1 cellular context compared by ENCODE assay signal in the genomic region with DNA sequence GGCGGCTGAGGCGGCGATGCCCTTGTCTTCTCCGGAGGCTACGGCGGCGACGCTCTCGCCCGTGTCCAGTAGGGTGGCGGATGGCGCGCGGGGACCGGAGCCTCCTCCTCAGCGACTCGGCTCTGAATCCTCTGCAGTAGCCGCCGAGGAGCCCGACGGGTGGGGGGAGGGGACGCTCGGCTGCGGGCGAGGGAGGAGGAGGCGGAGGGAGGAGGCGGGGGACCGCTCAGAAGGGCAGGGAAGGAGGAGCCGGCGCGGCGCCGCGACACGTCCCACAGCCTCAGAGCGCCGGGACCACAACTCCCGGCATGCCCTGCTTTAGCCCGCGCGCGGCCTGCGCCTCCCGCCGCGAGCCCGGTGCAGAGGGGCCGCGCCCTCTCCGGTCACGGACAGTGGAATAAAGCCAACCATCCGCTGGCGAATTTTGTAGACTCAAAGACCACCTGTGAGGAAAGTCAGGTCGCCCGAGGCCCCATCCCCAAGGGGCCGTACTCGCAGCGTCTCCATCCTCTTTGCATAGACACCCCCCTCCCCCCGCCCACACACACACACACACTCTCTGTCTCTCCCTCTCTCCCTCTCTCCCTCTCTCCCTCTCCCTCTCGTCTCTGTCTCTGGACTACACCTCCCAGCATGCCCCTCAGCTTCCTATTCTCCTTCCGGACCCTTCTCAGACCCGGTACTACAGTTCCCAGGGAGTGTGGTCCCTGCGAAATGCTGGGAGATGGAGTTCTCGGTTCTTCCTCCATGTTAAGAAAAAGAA.
TF ChIP-seq lines count a peak whose summit lies in the region.

FAM168A (minus strand) TSS at position 157 of the 763 bp plus-strand sequence. CDS start 129,638 bp downstream, outside the sequence.

TF ChIP-seq in HepG2, 621 proteins besides CTCF, POLR2A, EP300 and RAD21 (continued from another document and continues in another):
- TF ChIP-seq, protein P1, sequence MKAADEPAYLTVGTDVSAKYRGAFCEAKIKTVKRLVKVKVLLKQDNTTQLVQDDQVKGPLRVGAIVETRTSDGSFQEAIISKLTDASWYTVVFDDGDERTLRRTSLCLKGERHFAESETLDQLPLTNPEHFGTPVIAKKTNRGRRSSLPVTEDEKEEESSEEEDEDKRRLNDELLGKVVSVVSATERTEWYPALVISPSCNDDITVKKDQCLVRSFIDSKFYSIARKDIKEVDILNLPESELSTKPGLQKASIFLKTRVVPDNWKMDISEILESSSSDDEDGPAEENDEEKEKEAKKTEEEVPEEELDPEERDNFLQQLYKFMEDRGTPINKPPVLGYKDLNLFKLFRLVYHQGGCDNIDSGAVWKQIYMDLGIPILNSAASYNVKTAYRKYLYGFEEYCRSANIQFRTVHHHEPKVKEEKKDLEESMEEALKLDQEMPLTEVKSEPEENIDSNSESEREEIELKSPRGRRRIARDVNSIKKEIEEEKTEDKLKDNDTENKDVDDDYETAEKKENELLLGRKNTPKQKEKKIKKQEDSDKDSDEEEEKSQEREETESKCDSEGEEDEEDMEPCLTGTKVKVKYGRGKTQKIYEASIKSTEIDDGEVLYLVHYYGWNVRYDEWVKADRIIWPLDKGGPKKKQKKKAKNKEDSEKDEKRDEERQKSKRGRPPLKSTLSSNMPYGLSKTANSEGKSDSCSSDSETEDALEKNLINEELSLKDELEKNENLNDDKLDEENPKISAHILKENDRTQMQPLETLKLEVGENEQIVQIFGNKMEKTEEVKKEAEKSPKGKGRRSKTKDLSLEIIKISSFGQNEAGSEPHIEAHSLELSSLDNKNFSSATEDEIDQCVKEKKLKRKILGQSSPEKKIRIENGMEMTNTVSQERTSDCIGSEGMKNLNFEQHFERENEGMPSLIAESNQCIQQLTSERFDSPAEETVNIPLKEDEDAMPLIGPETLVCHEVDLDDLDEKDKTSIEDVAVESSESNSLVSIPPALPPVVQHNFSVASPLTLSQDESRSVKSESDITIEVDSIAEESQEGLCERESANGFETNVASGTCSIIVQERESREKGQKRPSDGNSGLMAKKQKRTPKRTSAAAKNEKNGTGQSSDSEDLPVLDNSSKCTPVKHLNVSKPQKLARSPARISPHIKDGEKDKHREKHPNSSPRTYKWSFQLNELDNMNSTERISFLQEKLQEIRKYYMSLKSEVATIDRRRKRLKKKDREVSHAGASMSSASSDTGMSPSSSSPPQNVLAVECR (CRISPR knock-in tag; IDR thresholded peaks at IDR 0.05; ENCODE audit: borderline replicate concordance): peak; percentile 89
- TF ChIP-seq RXRB (CRISPR knock-in tag; IDR thresholded peaks at IDR 0.05; ENCODE audit: borderline replicate concordance): 0 out of 2 replicates have a peak, but pooled peaks have one; percentile 6
- TF ChIP-seq TRIM24 (CRISPR knock-in tag; IDR thresholded peaks at IDR 0.05): no peak
- TF ChIP-seq KAT8 (CRISPR knock-in tag; IDR thresholded peaks at IDR 0.05): peak; percentile 91
- 0 out of 2 replicates have a peak, but pooled peaks have one; percentile 56 for TF ChIP-seq NCOA1 (CRISPR knock-in tag; IDR thresholded peaks at IDR 0.05)
- peak; percentile 73 for TF ChIP-seq ZHX2 (IDR thresholded peaks at IDR 0.05; ENCODE audit: low read depth)
- TF ChIP-seq ZHX2 (CRISPR knock-in tag; IDR thresholded peaks at IDR 0.05; ENCODE audit: borderline replicate concordance): no peak
- peak; percentile 95 for TF ChIP-seq GABPB1 (CRISPR knock-in tag; IDR thresholded peaks at IDR 0.05)
- peak; percentile 88 for TF ChIP-seq TFDP2 (CRISPR knock-in tag; IDR thresholded peaks at IDR 0.05)
- no peak for TF ChIP-seq ZNF577 (CRISPR knock-in tag; IDR thresholded peaks at IDR 0.05; ENCODE audit: borderline replicate concordance, low read depth)
- TF ChIP-seq ZFP62 (CRISPR knock-in tag; IDR thresholded peaks at IDR 0.05): no peak
- TF ChIP-seq ZSCAN31 (CRISPR knock-in tag; IDR thresholded peaks at IDR 0.05; ENCODE audit: low read depth): peak; percentile 70
- TF ChIP-seq, protein P2, sequence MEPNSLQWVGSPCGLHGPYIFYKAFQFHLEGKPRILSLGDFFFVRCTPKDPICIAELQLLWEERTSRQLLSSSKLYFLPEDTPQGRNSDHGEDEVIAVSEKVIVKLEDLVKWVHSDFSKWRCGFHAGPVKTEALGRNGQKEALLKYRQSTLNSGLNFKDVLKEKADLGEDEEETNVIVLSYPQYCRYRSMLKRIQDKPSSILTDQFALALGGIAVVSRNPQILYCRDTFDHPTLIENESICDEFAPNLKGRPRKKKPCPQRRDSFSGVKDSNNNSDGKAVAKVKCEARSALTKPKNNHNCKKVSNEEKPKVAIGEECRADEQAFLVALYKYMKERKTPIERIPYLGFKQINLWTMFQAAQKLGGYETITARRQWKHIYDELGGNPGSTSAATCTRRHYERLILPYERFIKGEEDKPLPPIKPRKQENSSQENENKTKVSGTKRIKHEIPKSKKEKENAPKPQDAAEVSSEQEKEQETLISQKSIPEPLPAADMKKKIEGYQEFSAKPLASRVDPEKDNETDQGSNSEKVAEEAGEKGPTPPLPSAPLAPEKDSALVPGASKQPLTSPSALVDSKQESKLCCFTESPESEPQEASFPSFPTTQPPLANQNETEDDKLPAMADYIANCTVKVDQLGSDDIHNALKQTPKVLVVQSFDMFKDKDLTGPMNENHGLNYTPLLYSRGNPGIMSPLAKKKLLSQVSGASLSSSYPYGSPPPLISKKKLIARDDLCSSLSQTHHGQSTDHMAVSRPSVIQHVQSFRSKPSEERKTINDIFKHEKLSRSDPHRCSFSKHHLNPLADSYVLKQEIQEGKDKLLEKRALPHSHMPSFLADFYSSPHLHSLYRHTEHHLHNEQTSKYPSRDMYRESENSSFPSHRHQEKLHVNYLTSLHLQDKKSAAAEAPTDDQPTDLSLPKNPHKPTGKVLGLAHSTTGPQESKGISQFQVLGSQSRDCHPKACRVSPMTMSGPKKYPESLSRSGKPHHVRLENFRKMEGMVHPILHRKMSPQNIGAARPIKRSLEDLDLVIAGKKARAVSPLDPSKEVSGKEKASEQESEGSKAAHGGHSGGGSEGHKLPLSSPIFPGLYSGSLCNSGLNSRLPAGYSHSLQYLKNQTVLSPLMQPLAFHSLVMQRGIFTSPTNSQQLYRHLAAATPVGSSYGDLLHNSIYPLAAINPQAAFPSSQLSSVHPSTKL (CRISPR knock-in tag; IDR thresholded peaks at IDR 0.05): peak; percentile 36; the same call in 1 of the 2 replicates
- peak; percentile 94 for TF ChIP-seq POLR2AphosphoS5 (IDR thresholded peaks at IDR 0.05; ENCODE audit: low read depth, low read length)
- no peak for TF ChIP-seq ATAD3A (CRISPR knock-in tag; IDR thresholded peaks at IDR 0.05)
- TF ChIP-seq MAFG (CRISPR knock-in tag; IDR thresholded peaks at IDR 0.05): no peak
- peak; percentile 41 for TF ChIP-seq ELF3 (CRISPR knock-in tag; IDR thresholded peaks at IDR 0.05)
- TF ChIP-seq, protein P3, sequence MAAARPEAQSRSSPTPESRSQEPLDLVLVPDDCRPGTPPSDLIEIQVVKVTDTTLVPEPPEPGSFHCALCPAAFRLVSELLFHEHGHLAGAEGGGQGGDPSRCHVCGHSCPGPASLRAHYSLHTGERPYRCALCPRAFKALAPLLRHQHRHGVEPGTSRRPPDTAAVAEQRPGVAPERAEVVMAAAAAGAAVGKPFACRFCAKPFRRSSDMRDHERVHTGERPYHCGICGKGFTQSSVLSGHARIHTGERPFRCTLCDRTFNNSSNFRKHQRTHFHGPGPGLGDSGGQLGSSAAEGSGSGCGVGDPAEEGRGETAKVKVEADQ (CRISPR knock-in tag; IDR thresholded peaks at IDR 0.05; ENCODE audit: borderline replicate concordance): no peak
- TF ChIP-seq ZNF775 (CRISPR knock-in tag; IDR thresholded peaks at IDR 0.05; ENCODE audit: borderline replicate concordance): no peak
- TF ChIP-seq, protein P4, sequence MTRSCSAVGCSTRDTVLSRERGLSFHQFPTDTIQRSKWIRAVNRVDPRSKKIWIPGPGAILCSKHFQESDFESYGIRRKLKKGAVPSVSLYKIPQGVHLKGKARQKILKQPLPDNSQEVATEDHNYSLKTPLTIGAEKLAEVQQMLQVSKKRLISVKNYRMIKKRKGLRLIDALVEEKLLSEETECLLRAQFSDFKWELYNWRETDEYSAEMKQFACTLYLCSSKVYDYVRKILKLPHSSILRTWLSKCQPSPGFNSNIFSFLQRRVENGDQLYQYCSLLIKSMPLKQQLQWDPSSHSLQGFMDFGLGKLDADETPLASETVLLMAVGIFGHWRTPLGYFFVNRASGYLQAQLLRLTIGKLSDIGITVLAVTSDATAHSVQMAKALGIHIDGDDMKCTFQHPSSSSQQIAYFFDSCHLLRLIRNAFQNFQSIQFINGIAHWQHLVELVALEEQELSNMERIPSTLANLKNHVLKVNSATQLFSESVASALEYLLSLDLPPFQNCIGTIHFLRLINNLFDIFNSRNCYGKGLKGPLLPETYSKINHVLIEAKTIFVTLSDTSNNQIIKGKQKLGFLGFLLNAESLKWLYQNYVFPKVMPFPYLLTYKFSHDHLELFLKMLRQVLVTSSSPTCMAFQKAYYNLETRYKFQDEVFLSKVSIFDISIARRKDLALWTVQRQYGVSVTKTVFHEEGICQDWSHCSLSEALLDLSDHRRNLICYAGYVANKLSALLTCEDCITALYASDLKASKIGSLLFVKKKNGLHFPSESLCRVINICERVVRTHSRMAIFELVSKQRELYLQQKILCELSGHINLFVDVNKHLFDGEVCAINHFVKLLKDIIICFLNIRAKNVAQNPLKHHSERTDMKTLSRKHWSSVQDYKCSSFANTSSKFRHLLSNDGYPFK (CRISPR knock-in tag; IDR thresholded peaks at IDR 0.05; ENCODE audit: borderline replicate concordance): peak; percentile 41; the same call in 1 of the 2 replicates
- no peak for TF ChIP-seq HNRNPL (IDR thresholded peaks at IDR 0.05; ENCODE audit: low read depth, low read length)
- no peak for TF ChIP-seq ZNF496 (CRISPR knock-in tag; IDR thresholded peaks at IDR 0.05; ENCODE audit: insufficient replicate concordance)
- no peak for TF ChIP-seq ZNF382 (CRISPR knock-in tag; IDR thresholded peaks at IDR 0.05; ENCODE audit: borderline replicate concordance)
- TF ChIP-seq FOXK2 (IDR thresholded peaks at IDR 0.05): no peak
- no peak for TF ChIP-seq MTF1 (CRISPR knock-in tag; IDR thresholded peaks at IDR 0.05)
- TF ChIP-seq, protein P5, sequence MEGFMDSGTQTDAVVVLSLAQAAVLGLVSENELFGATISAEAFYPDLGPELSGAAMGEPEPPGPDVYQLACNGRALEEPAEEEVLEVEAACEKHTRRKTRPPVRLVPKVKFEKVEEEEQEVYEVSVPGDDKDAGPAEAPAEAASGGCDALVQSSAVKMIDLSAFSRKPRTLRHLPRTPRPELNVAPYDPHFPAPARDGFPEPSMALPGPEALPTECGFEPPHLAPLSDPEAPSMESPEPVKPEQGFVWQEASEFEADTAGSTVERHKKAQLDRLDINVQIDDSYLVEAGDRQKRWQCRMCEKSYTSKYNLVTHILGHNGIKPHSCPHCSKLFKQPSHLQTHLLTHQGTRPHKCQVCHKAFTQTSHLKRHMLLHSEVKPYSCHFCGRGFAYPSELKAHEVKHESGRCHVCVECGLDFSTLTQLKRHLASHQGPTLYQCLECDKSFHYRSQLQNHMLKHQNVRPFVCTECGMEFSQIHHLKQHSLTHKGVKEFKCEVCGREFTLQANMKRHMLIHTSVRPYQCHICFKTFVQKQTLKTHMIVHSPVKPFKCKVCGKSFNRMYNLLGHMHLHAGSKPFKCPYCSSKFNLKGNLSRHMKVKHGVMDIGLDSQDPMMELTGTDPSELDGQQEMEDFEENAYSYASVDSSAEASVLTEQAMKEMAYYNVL (CRISPR knock-in tag; IDR thresholded peaks at IDR 0.05; ENCODE audit: borderline replicate concordance): peak; percentile 47; the same call in 1 of the 2 replicates
- TF ChIP-seq GTF2F1 (IDR thresholded peaks at IDR 0.05; ENCODE audit: low read length): no peak
- no peak for TF ChIP-seq ZNF678 (CRISPR knock-in tag; IDR thresholded peaks at IDR 0.05)
